Comparison of ENCODE assay signal across 8 cellular contexts in genomic region chr2:178241852-178242551, GRCh38. TPM values are rescaled to one million over a fixed set of nuclear protein-coding genes. Genes with fewer than 3 reads are reported as not detected.
A peak's percentile ranks its signal among the peaks of the same experiment; 100 is the strongest.
DNase-seq lines count a peak whose midpoint lies in the region; ATAC-seq and TF ChIP-seq lines count a peak whose summit lies in the region.

No MANE protein-coding gene starts in this region.

- H3K36me3 ChIP-seq in gastroesophageal sphincter: no peaks in the 10 kb centered on the region
- no peaks in the 10 kb centered on the region for H3K36me3 ChIP-seq in psoas muscle (ENCODE audit: insufficient read depth in 1 of 2, low read depth in 1 of 2)

- H3K27ac ChIP-seq in gastroesophageal sphincter (peak overlapping the region in 2 of 4 donors; percentile 0 to 45), psoas muscle (peak overlapping the region; percentile 90)

- TF ChIP-seq EP300 in gastroesophageal sphincter (IDR thresholded peaks at IDR 0.05): no peak

- H3K4me1 ChIP-seq in gastroesophageal sphincter: peaks cover 0 to 14% (median 3%) of the 10 kb centered on the region in 3 donors
- peaks cover 58% of the 10 kb centered on the region for H3K4me1 ChIP-seq in psoas muscle

- H3K9me3 ChIP-seq in gastroesophageal sphincter (no peaks in the 10 kb centered on the region), psoas muscle (no peaks in the 10 kb centered on the region)

- DNase-seq in HPDE6-E6E7 (ENCODE audit: extremely low spot score): peak; percentile 45
- peak; percentile 25 for DNase-seq in SHP77 treated with DMSO at 0.1 percent for 48 hours (lab: John Stamatoyannopoulos, UW)
- DNase-seq in psoas muscle: no peak
- no peak for DNase-seq in stimulated activated CD4-positive, alpha-beta T cell treated with anti-CD3 and anti-CD28 coated beads, Interleukin-1b, Interleukin-23, amount 100 ng/mL, for 48 hours
- DNase-seq in activated T-cell treated with anti-CD3 and anti-CD28 coated beads for 4 hours: no peak
- DNase-seq in HUDEP-2 (lab: John Stamatoyannopoulos, UW; ENCODE audit: unreplicated experiment in 76 of 76): no peak

- intact Hi-C loops in psoas muscle (cut with DNase I): no loop called here

- no peak overlapping the region for H3K4me3 ChIP-seq in gastroesophageal sphincter
- H3K4me3 ChIP-seq in psoas muscle: no peak overlapping the region

- WGBS in gastroesophageal sphincter (ENCODE audit: low coverage in 1 of 2), 2 donors: 25 to 37% methylated on average over 4 to 5 of the region's 5 CpGs
- WGBS in psoas muscle, 3 donors: 31 to 37% (median 35%) methylated on average over 5 of the region's 5 CpGs

- H3K27me3 ChIP-seq in gastroesophageal sphincter: no peaks in the 10 kb centered on the region
- H3K27me3 ChIP-seq in psoas muscle (ENCODE audit: insufficient read depth in 3 of 3, low read length in 2 of 3): no peaks in the 10 kb centered on the region

- no peak for TF ChIP-seq POLR2A in gastroesophageal sphincter (IDR thresholded peaks at IDR 0.05)

- ATAC-seq in gastroesophageal sphincter (peak; percentile 88), psoas muscle (peak; percentile 14 to 66 (median 44)), HG02973 (IDR thresholded peaks at IDR 0.05; ENCODE audit: unreplicated experiment) (no peak)

- TF ChIP-seq CTCF in gastroesophageal sphincter (IDR thresholded peaks at IDR 0.05) (no peak), psoas muscle (IDR thresholded peaks at IDR 0.05) (no peak)

RNA-seq across cellular contexts. Expression of gene OSBPL6, which starts 47.7 kb away (rescaled TPM):
- total RNA-seq in gastroesophageal sphincter: 1 to 10 TPM; 1.5 to 4.0 (median 3.1) TPM
- 100 to 1,000 TPM in 1 of 4 donors, 10 to 100 TPM in 3; 29.8 to 147 (median 44.4) TPM for total RNA-seq in psoas muscle
- 10 to 100 TPM; 11.4 to 36.4 (median 18.2) TPM for polyA plus RNA-seq in psoas muscle

Comparison
In these comparisons a context has a peak if more than half of its experiments do, and no peak if none do; other contexts are left out.
1. DNase-seq: peak in HPDE6-E6E7 (single experiment) and SHP77 treated with DMSO at 0.1 percent for 48 hours (single experiment); none in psoas muscle (0 of 2), stimulated activated CD4-positive, alpha-beta T cell treated with anti-CD3 and anti-CD28 coated beads, Interleukin-1b, Interleukin-23, amount 100 ng/mL, for 48 hours (single experiment), activated T-cell treated with anti-CD3 and anti-CD28 coated beads for 4 hours (single experiment) and HUDEP-2 (0 of 76).
2. RNA of gene OSBPL6, which starts 47.7 kb away (total RNA-seq): 29.8 to 147 TPM in psoas muscle; 1.5 to 4.0 TPM in gastroesophageal sphincter; every median in the first group is over 4 times any median in the second.